15 cellular contexts compared by ENCODE assay signal in genomic region chr3:100024520-100025303, GRCh38.
DNase-seq lines count a peak whose midpoint lies in the region; ATAC-seq and TF ChIP-seq lines count a peak whose summit lies in the region.
"Had no signal": no experiment of that assay in that cellular context is flagged by ENCODE, and none has a peak within 500 bp of the region (broad histone marks: within the 10 kb centered on the region; RNA-seq: fewer than 3 reads in every experiment).

No MANE protein-coding gene starts in this region.

- H3K4me1 ChIP-seq in mucosa of descending colon (ENCODE audit: low read depth) (no peaks in the 10 kb centered on the region), uterus (peaks cover 0 to 8% of the 10 kb centered on the region in 2 donors)

- no peak for TF ChIP-seq CTCF in VCaP (conservative IDR thresholded peaks at IDR 0.05)
- no peak for TF ChIP-seq CTCF in fibroblast of villous mesenchyme (IDR thresholded peaks at IDR 0.05; ENCODE audit: insufficient read depth, low read depth, low read length)
- no peak for TF ChIP-seq CTCF in mucosa of descending colon (IDR thresholded peaks at IDR 0.05)
- no peak for TF ChIP-seq CTCF in uterus (IDR thresholded peaks at IDR 0.05)

- ATAC-seq in mucosa of descending colon, result peak; percentile 51
- ATAC-seq: activated CD4-positive, CD25-positive, alpha-beta regulatory T cell treated with anti-CD3 and anti-CD28 coated beads, Interleukin-2, amount 50 U/mL, for 24 hours; T-cell had no signal

- TF ChIP-seq POLR2A in uterus (IDR thresholded peaks at IDR 0.05), result no peak

- H3K4me3 ChIP-seq in fibroblast of villous mesenchyme (ENCODE audit: low read depth, low read length), result no peak overlapping the region
- H3K4me3 ChIP-seq in mucosa of descending colon, result no peak overlapping the region
- H3K4me3 ChIP-seq in uterus, result no peak overlapping the region
- H3K4me3 ChIP-seq: testis had no signal

- H3K9me3 ChIP-seq in mucosa of descending colon (no peaks in the 10 kb centered on the region), uterus (no peaks in the 10 kb centered on the region)
- H3K9me3 ChIP-seq: testis had no signal

- DNase-seq in fibroblast of villous mesenchyme (ENCODE audit: low read depth) (peak; percentile 65), mucosa of descending colon (no peak), uterus (no peak), DMS 273 treated with DMSO at 0.1 percent for 48 hours (lab: John Stamatoyannopoulos, UW) (no peak), iPS-NIHi11 (ENCODE audit: low spot score) (no peak), NCI-H345 (lab: John Stamatoyannopoulos, UW) (no peak)
- DNase-seq: activated naive CD4-positive, alpha-beta T cell treated with anti-CD3 and anti-CD28 coated beads for 36 hours; caudate nucleus; CD4-positive, CD25-positive, alpha-beta regulatory T cell; NCI-H1930; nucleus accumbens; T-cell; testis had no signal

- intact Hi-C loops in mucosa of descending colon (cut with DNase I, micrococcal nuclease) (no loop called here), uterus (cut with DNase I; ENCODE audit: low total_unique reads) (no loop called here)

- H3K27ac ChIP-seq in VCaP, result peak overlapping the region; percentile 76
- H3K27ac ChIP-seq in uterus, result peak overlapping the region; percentile 24 to 46

- no peaks in the 10 kb centered on the region for H3K27me3 ChIP-seq in uterus
- H3K27me3 ChIP-seq: testis had no signal

- H3K36me3 ChIP-seq in mucosa of descending colon (ENCODE audit: low read depth), result no peaks in the 10 kb centered on the region
- no peaks in the 10 kb centered on the region for H3K36me3 ChIP-seq in uterus
